8 cellular contexts compared by ENCODE assay signal in the genomic region with DNA sequence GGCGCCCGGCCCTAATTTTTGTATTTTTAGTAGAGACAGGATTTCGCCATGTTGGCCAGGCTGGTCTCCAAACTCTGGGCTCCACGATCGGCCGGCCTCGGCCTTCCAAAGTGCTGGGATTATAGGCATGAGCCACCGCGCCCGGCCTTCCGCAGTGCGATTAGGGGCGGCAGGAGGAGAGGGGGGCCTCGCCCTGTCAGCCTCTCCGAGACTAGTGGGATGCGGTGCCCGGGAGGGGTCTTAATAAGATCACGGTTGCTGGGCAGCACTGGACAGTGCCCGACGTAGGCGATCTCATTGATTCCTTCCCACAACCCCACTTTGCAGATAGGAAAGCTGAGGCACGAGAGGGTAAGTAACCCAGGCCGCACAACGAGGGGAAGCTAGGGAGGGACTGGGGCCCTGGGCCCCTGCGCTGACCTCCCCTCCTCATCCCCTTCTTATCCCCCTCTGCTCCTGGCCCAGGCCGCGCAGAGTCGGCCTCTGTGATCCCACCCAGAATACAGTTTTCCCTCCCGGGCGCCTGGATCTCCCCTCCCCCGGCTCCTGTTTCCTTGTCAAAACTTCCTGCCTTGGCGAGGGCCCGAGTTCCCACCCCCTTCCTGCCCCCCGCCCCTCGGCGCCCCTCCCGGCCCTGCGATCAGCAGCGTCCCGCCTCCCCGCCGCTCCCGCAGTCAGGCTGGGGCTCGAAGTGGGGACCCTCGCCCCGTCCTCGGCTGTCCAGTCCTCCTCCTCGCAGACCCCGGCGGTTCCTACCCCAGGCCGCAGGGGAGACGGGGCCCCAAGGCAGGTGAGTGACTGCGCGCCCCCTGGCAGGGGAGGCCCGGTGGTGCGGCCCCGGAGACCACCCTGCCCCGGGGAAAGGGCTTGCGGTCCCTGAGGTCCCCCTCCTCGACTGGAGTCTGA. TPM values are rescaled to one million over a fixed set of nuclear protein-coding genes. Genes with fewer than 3 reads are reported as not detected.
DNase-seq lines count a peak whose midpoint lies in the region; ATAC-seq and TF ChIP-seq lines count a peak whose summit lies in the region.

A gene with protein sequence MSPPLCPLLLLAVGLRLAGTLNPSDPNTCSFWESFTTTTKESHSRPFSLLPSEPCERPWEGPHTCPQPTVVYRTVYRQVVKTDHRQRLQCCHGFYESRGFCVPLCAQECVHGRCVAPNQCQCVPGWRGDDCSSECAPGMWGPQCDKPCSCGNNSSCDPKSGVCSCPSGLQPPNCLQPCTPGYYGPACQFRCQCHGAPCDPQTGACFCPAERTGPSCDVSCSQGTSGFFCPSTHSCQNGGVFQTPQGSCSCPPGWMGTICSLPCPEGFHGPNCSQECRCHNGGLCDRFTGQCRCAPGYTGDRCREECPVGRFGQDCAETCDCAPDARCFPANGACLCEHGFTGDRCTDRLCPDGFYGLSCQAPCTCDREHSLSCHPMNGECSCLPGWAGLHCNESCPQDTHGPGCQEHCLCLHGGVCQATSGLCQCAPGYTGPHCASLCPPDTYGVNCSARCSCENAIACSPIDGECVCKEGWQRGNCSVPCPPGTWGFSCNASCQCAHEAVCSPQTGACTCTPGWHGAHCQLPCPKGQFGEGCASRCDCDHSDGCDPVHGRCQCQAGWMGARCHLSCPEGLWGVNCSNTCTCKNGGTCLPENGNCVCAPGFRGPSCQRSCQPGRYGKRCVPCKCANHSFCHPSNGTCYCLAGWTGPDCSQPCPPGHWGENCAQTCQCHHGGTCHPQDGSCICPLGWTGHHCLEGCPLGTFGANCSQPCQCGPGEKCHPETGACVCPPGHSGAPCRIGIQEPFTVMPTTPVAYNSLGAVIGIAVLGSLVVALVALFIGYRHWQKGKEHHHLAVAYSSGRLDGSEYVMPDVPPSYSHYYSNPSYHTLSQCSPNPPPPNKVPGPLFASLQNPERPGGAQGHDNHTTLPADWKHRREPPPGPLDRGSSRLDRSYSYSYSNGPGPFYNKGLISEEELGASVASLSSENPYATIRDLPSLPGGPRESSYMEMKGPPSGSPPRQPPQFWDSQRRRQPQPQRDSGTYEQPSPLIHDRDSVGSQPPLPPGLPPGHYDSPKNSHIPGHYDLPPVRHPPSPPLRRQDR (plus strand): TSS at position 671 of the 906 bp plus-strand sequence. CDS start 10,209 bp downstream, outside the sequence.

- no peak for ATAC-seq in activated CD4-positive, alpha-beta T cell treated with anti-CD3 and anti-CD28 coated beads for 36 hours
- ATAC-seq in GM21381 (IDR thresholded peaks at IDR 0.05; ENCODE audit: unreplicated experiment), result no peak

- H3K27ac Mint-ChIP-seq in activated CD4-positive, alpha-beta T cell treated with anti-CD3 and anti-CD28 coated beads for 36 hours, result no peak within 1 kb of the TSS
- peak within 1 kb of the TSS; percentile 58 for H3K27ac Mint-ChIP-seq in type B pancreatic cell

- peak within 1 kb of the TSS in 1 of 2 donors; percentile 18 for H3K9ac ChIP-seq in duodenal mucosa (ENCODE audit: low read depth in 1 of 2, low read length in 2 of 2)

- POLR2A ChIA-PET in activated CD4-positive, alpha-beta T cell treated with anti-CD3 and anti-CD28 coated beads for 36 hours (lab: Charles Lee), result no interaction called here

- H3K9me3 ChIP-seq in duodenal mucosa (ENCODE audit: control insufficient read depth in 1 of 2, low read length in 2 of 2), result no peaks in the 10 kb centered on the region

- DNase-seq in activated CD4-positive, alpha-beta T cell treated with anti-CD3 and anti-CD28 coated beads for 36 hours, result no peak
- no peak for DNase-seq in activated CD4-positive, alpha-beta T cell treated with anti-CD3 and anti-CD28 coated beads, Interleukin-2, amount 50 U/mL, for 48 hours
- peak; percentile 73 to 89 for DNase-seq in lung microvascular endothelial cell (ENCODE audit: low read depth in 2 of 2)
- DNase-seq in type B pancreatic cell (ENCODE audit: extremely low spot score, unreplicated experiment), result no peak
- DNase-seq in CD1c-positive myeloid dendritic cell (ENCODE audit: extremely low spot score), result no peak
- no peak for DNase-seq in SW480 (ENCODE audit: low spot score)

- no peaks in the 10 kb centered on the region for H3K9me3 Mint-ChIP-seq in activated CD4-positive, alpha-beta T cell treated with anti-CD3 and anti-CD28 coated beads for 36 hours (ENCODE audit: low read depth)
- H3K9me3 Mint-ChIP-seq in type B pancreatic cell, result no peaks in the 10 kb centered on the region

- H3K27me3 ChIP-seq in duodenal mucosa (ENCODE audit: control insufficient read depth in 1 of 2, insufficient read depth in 2 of 2, low read length in 2 of 2), result peaks cover 25% of the 10 kb centered on the region in 2 donors

- H3K36me3 ChIP-seq in duodenal mucosa (ENCODE audit: control insufficient read depth in 1 of 2, insufficient read depth in 2 of 2, low read length in 2 of 2), result no peaks in the 10 kb centered on the region

- peaks cover 42% of the 10 kb centered on the region for H3K27me3 Mint-ChIP-seq in activated CD4-positive, alpha-beta T cell treated with anti-CD3 and anti-CD28 coated beads for 36 hours
- H3K27me3 Mint-ChIP-seq in type B pancreatic cell, result peaks cover 72% of the 10 kb centered on the region

- H3K27ac ChIP-seq in duodenal mucosa (ENCODE audit: low read depth, low read length), result peak within 1 kb of the TSS; percentile 69

- H3K4me1 ChIP-seq in duodenal mucosa (ENCODE audit: control insufficient read depth in 1 of 2, insufficient read depth in 2 of 2, low read length in 2 of 2), result peaks cover 0 to 14% of the 10 kb centered on the region in 2 donors

- peak; percentile 40 for TF ChIP-seq CTCF in type B pancreatic cell (conservative IDR thresholded peaks at IDR 0.05)

- peak within 1 kb of the TSS; percentile 55 for H3K4me3 Mint-ChIP-seq in activated CD4-positive, alpha-beta T cell treated with anti-CD3 and anti-CD28 coated beads for 36 hours
- H3K4me3 Mint-ChIP-seq in type B pancreatic cell, result peak within 1 kb of the TSS; percentile 82

- H3K4me1 Mint-ChIP-seq in activated CD4-positive, alpha-beta T cell treated with anti-CD3 and anti-CD28 coated beads for 36 hours, result peaks cover 14% of the 10 kb centered on the region
- peaks cover 35% of the 10 kb centered on the region for H3K4me1 Mint-ChIP-seq in type B pancreatic cell (ENCODE audit: unreplicated experiment)

- peak within 1 kb of the TSS; percentile 46 to 50 for H3K4me3 ChIP-seq in duodenal mucosa (ENCODE audit: low read depth in 1 of 2, low read length in 2 of 2)

- no peaks in the 10 kb centered on the region for H3K36me3 Mint-ChIP-seq in activated CD4-positive, alpha-beta T cell treated with anti-CD3 and anti-CD28 coated beads for 36 hours (ENCODE audit: low read depth)
- no peaks in the 10 kb centered on the region for H3K36me3 Mint-ChIP-seq in type B pancreatic cell

- intact Hi-C loops in activated CD4-positive, alpha-beta T cell treated with anti-CD3 and anti-CD28 coated beads for 36 hours (cut with DNase I, micrococcal nuclease), result loop anchor here in 1 of 2 experiments (5.0 kb wide), 1 partner anchor 69 kb away; no protein-coding TSS in a partner anchor

- CTCF ChIA-PET in activated CD4-positive, alpha-beta T cell treated with anti-CD3 and anti-CD28 coated beads for 36 hours (lab: Charles Lee), result interaction anchor here (0.6 to 5.3 kb wide), 14 partner anchors 8 to 214 kb away, joined by 3 to 76 read pairs (median 4); a partner anchor contains a TSS

RNA-seq across cellular contexts. Expression of the gene that starts here (rescaled TPM):
- total RNA-seq in activated CD4-positive, alpha-beta T cell treated with anti-CD3 and anti-CD28 coated beads for 36 hours, result not detected
- total RNA-seq in lung microvascular endothelial cell (10.2 and 16.3 TPM in 2 replicates), type B pancreatic cell (ENCODE audit: low replicate concordance) (0.14 and 11.7 TPM in 2 replicates)

Comparison
In these comparisons a context has a peak if more than half of its experiments do, and no peak if none do; other contexts are left out.
1. DNase-seq: peak in lung microvascular endothelial cell (2 of 2); none in activated CD4-positive, alpha-beta T cell treated with anti-CD3 and anti-CD28 coated beads for 36 hours (single experiment), activated CD4-positive, alpha-beta T cell treated with anti-CD3 and anti-CD28 coated beads, Interleukin-2, amount 50 U/mL, for 48 hours (0 of 2), type B pancreatic cell (single experiment), CD1c-positive myeloid dendritic cell (single experiment) and SW480 (single experiment).